In genomic region chr12:115983226-115983798, GRCh38 we compare ENCODE assay signal across 11 cellular contexts.
DNase-seq lines count a peak whose midpoint lies in the region; ATAC-seq, FAIRE-seq and TF ChIP-seq lines count a peak whose summit lies in the region.
"Had no signal": no experiment of that assay in that cellular context is flagged by ENCODE, and none has a peak within 500 bp of the region (broad histone marks: within the 10 kb centered on the region; RNA-seq: fewer than 3 reads in every experiment).

No MANE protein-coding gene starts in this region.

- H3K27ac ChIP-seq in colonic mucosa, result no peak overlapping the region
- H3K27ac ChIP-seq: coronary artery had no signal

- peaks cover 7% of the 10 kb centered on the region for H3K36me3 ChIP-seq in colonic mucosa

- no peaks in the 10 kb centered on the region for H3K4me1 ChIP-seq in colonic mucosa

- no peak for TF ChIP-seq POLR2A in NB4 (IDR thresholded peaks at IDR 0.05; ENCODE audit: extremely low read depth, insufficient read length)

- intact Hi-C loops in colonic mucosa (cut with DNase I), result loop anchor here (10.0 kb wide), 1 partner anchor 731 kb away; no protein-coding TSS in a partner anchor

- no peaks in the 10 kb centered on the region for H3K27me3 ChIP-seq in colonic mucosa

- no peaks in the 10 kb centered on the region for H3K27me3 Mint-ChIP-seq in effector memory CD8-positive, alpha-beta T cell

- TF ChIP-seq CTCF in NB4 (IDR thresholded peaks at IDR 0.05; ENCODE audit: low read depth, low read length) (peak; percentile 37), epithelial cell of proximal tubule (conservative IDR thresholded peaks at IDR 0.05; ENCODE audit: low read depth, low read length) (peak; percentile 52), colonic mucosa (IDR thresholded peaks at IDR 0.05) (no peak)

- H3K4me1 Mint-ChIP-seq in effector memory CD8-positive, alpha-beta T cell (ENCODE audit: low read depth in 2 of 2), result no peaks in the 10 kb centered on the region

- no peaks in the 10 kb centered on the region for H3K9me3 ChIP-seq in colonic mucosa

- no peak overlapping the region for H3K27ac Mint-ChIP-seq in effector memory CD8-positive, alpha-beta T cell

- FAIRE-seq in urothelium cell line (lab: Jason Lieb, UNC), result peak; percentile 74

- DNase-seq in stimulated activated CD4-positive, alpha-beta T cell treated with anti-CD3 and anti-CD28 coated beads, Interleukin-12 subunit alpha, Interleukin-12 subunit beta, amount 100 ng/mL, for 4 hours, result peak; percentile 3
- DNase-seq in stimulated activated CD4-positive, alpha-beta T cell treated with anti-CD3 and anti-CD28 coated beads, Interleukin-4, amount 100 ng/mL, for 1 hour, result no peak
- peak; percentile 55 for DNase-seq in NB4 (ENCODE audit: low read depth)
- DNase-seq in epithelial cell of proximal tubule (ENCODE audit: low read depth), result no peak
- peak; percentile 17 for DNase-seq in urothelium cell line (ENCODE audit: low spot score)
- no peak for DNase-seq in colonic mucosa
- DNase-seq in effector memory CD8-positive, alpha-beta T cell, result no peak
- no peak for DNase-seq in activated gamma-delta T cell treated with Interleukin-2 at 50 U/mL for 16 hours
- DNase-seq: activated CD4-positive, alpha-beta T cell treated with anti-CD3 and anti-CD28 coated beads, Interleukin-2, amount 50 U/mL, for 1 hour; NCI-H2227 treated with DMSO at 0.1 percent for 48 hours had no signal

- H3K9ac ChIP-seq in colonic mucosa (ENCODE audit: low read depth in 2 of 2, low read length in 2 of 2), result no peak overlapping the region

- no peaks in the 10 kb centered on the region for H3K9me3 Mint-ChIP-seq in effector memory CD8-positive, alpha-beta T cell

- no peak overlapping the region for H3K4me3 Mint-ChIP-seq in effector memory CD8-positive, alpha-beta T cell

- H3K4me3 ChIP-seq in NB4 (ENCODE audit: low read depth, low read length), result no peak overlapping the region
- H3K4me3 ChIP-seq in epithelial cell of proximal tubule (ENCODE audit: low read depth, low read length), result no peak overlapping the region
- no peak overlapping the region for H3K4me3 ChIP-seq in colonic mucosa
- H3K4me3 ChIP-seq: coronary artery had no signal

- no peak for ATAC-seq in effector memory CD8-positive, alpha-beta T cell (replicated peaks)

- H3K36me3 Mint-ChIP-seq in effector memory CD8-positive, alpha-beta T cell (ENCODE audit: insufficient read depth), result peaks cover 78% of the 10 kb centered on the region

Comparison
In these comparisons a context has a peak if more than half of its experiments do, and no peak if none do; other contexts are left out.
1. DNase-seq: peak in stimulated activated CD4-positive, alpha-beta T cell treated with anti-CD3 and anti-CD28 coated beads, Interleukin-12 subunit alpha, Interleukin-12 subunit beta, amount 100 ng/mL, for 4 hours (single experiment), NB4 (single experiment) and urothelium cell line (single experiment); none in stimulated activated CD4-positive, alpha-beta T cell treated with anti-CD3 and anti-CD28 coated beads, Interleukin-4, amount 100 ng/mL, for 1 hour (single experiment), epithelial cell of proximal tubule (single experiment), colonic mucosa (single experiment), effector memory CD8-positive, alpha-beta T cell (0 of 3) and activated gamma-delta T cell treated with Interleukin-2 at 50 U/mL for 16 hours (single experiment).